Comparison of ENCODE assay signal across 1 cellular context in genomic region chr11:77617892-77618291, GRCh38.
TF ChIP-seq lines count a peak whose summit lies in the region.

No MANE protein-coding gene starts in this region.

TF ChIP-seq in SK-N-SH treated with all-trans-retinoic acid at 6 μM for 48 hours, 23 proteins besides CTCF, POLR2A, EP300 and RAD21 (continued from another document):
- TF ChIP-seq CREB5 (CRISPR knock-in tag; IDR thresholded peaks at IDR 0.05; ENCODE audit: low read depth): no peak
- TF ChIP-seq ESRRG (CRISPR knock-in tag; IDR thresholded peaks at IDR 0.05): no peak
- TF ChIP-seq CSRNP3 (CRISPR knock-in tag; IDR thresholded peaks at IDR 0.05): no peak
- no peak for TF ChIP-seq PATZ1 (CRISPR knock-in tag; IDR thresholded peaks at IDR 0.05; ENCODE audit: borderline replicate concordance)
- no peak for TF ChIP-seq GLIS3 (CRISPR knock-in tag; IDR thresholded peaks at IDR 0.05)
- no peak for TF ChIP-seq ZC3H10 (CRISPR knock-in tag; IDR thresholded peaks at IDR 0.05)
- TF ChIP-seq OSR1 (CRISPR knock-in tag; IDR thresholded peaks at IDR 0.05): no peak
- no peak for TF ChIP-seq ARNTL (CRISPR knock-in tag; IDR thresholded peaks at IDR 0.05; ENCODE audit: borderline replicate concordance, low read depth)
